In genomic region chrX:153598541-153599191, GRCh38 we compare ENCODE assay signal across 8 cellular contexts. TPM values are rescaled to one million over a fixed set of nuclear protein-coding genes. Genes with fewer than 3 reads are reported as not detected.
DNase-seq lines count a peak whose midpoint lies in the region; ATAC-seq and TF ChIP-seq lines count a peak whose summit lies in the region.

Gene CCNQ, minus strand, starts transcription at chrX:153599139. Its CDS starts 66 bp downstream, at chrX:153599073.

- peak within 1 kb of the TSS; percentile 56 for H3K4me3 ChIP-seq in iPS-11a (ENCODE audit: low read depth, low read length)
- H3K4me3 ChIP-seq in gastrocnemius medialis, result peak within 1 kb of the TSS; percentile 55 to 74 (median 66)

- ATAC-seq in HG02943 (IDR thresholded peaks at IDR 0.05; ENCODE audit: low read depth, unreplicated experiment) (peak; percentile 41), gastrocnemius medialis (peak; percentile 71 to 74)

- TF ChIP-seq CTCF in gastrocnemius medialis (IDR thresholded peaks at IDR 0.05 in 4 of 5, conservative IDR thresholded peaks at IDR 0.05 in 1 of 5), result no peak

- no peaks in the 10 kb centered on the region for H3K27me3 ChIP-seq in gastrocnemius medialis

- H3K4me1 ChIP-seq in gastrocnemius medialis, result peaks cover 5 to 18% of the 10 kb centered on the region in 2 donors

- H3K36me3 ChIP-seq in gastrocnemius medialis, result no peaks in the 10 kb centered on the region

- TF ChIP-seq POLR2A in gastrocnemius medialis (IDR thresholded peaks at IDR 0.05), result peak; percentile 68 to 71

- intact Hi-C loops in gastrocnemius medialis (cut with DNase I; ENCODE audit: low total_unique reads), result loop anchor here (1.0 to 10.0 kb wide), 5 partner anchors 128 to 946 kb away; partner anchors contain the start of genes ARHGAP4, G6PD, HAUS7 and IKBKG

- peak within 1 kb of the TSS; percentile 48 for H3K27ac ChIP-seq in angular gyrus (ENCODE audit: low read depth, low read length)
- H3K27ac ChIP-seq in gastrocnemius medialis, result peak within 1 kb of the TSS; percentile 73 to 85 (median 81)

- DNase-seq in activated naive CD4-positive, alpha-beta T cell treated with Interleukin-2 at 50 U/mL for 16 hours, result peak; percentile 23
- DNase-seq in activated naive CD4-positive, alpha-beta T cell (lab: John Stamatoyannopoulos, UW), result no peak
- peak; percentile 49 for DNase-seq in NOMO-1 treated with DMSO at 0.1 percent for 48 hours (lab: John Stamatoyannopoulos, UW; ENCODE audit: unreplicated experiment)
- no peak for DNase-seq in gastrocnemius medialis
- no peak for DNase-seq in hepatic stellate cell (ENCODE audit: low spot score)

- no peaks in the 10 kb centered on the region for H3K9me3 ChIP-seq in gastrocnemius medialis

- in situ Hi-C loops in gastrocnemius medialis (cut with MboI; ENCODE audit: low sequenced_read_pairs in 4 of 4), result no loop called here

RNA-seq across cellular contexts. Expression of gene CCNQ, which starts in this region (rescaled TPM):
- total RNA-seq in gastrocnemius medialis, result 10 to 100 TPM; 48.4 to 61.5 (median 52.8) TPM

Comparison
In these comparisons a context has a peak if more than half of its experiments do, and no peak if none do; other contexts are left out.
1. DNase-seq: peak in activated naive CD4-positive, alpha-beta T cell treated with Interleukin-2 at 50 U/mL for 16 hours (single experiment) and NOMO-1 treated with DMSO at 0.1 percent for 48 hours (single experiment); none in activated naive CD4-positive, alpha-beta T cell (0 of 4), gastrocnemius medialis (0 of 2) and hepatic stellate cell (single experiment).